9 cellular contexts compared by ENCODE assay signal in genomic region chrX:109830704-109831206, GRCh38.
DNase-seq lines count a peak whose midpoint lies in the region; ATAC-seq and TF ChIP-seq lines count a peak whose summit lies in the region.
"Had no signal": no experiment of that assay in that cellular context is flagged by ENCODE, and none has a peak within 500 bp of the region (broad histone marks: within the 10 kb centered on the region; RNA-seq: fewer than 3 reads in every experiment).

No MANE protein-coding gene starts in this region.

- no peaks in the 10 kb centered on the region for H3K4me1 ChIP-seq in esophagus muscularis mucosa

- H3K36me3 Mint-ChIP-seq in osteocyte (ENCODE audit: unreplicated experiment) = no peaks in the 10 kb centered on the region

- no peaks in the 10 kb centered on the region for H3K9me3 Mint-ChIP-seq in osteocyte (ENCODE audit: unreplicated experiment)

- no peak overlapping the region for H3K4me3 Mint-ChIP-seq in osteocyte (ENCODE audit: unreplicated experiment)

- peak; percentile 51 for ATAC-seq in GM21526 (IDR thresholded peaks at IDR 0.05; ENCODE audit: low FRiP score, unreplicated experiment)
- peak; percentile 60 for ATAC-seq in HG03558 (IDR thresholded peaks at IDR 0.05; ENCODE audit: extremely low read depth, unreplicated experiment)

- 69% methylated on average over 3 of the region's 3 CpGs for WGBS in esophagus muscularis mucosa

- H3K4me3 ChIP-seq in fibroblast of villous mesenchyme (ENCODE audit: low read depth, low read length) (no peak overlapping the region), esophagus muscularis mucosa (no peak overlapping the region)

- intact Hi-C loops in esophagus muscularis mucosa (cut with DNase I) = no loop called here

- H3K27me3 Mint-ChIP-seq in osteocyte (ENCODE audit: unreplicated experiment) = peaks cover 2% of the 10 kb centered on the region

- H3K27me3 ChIP-seq in esophagus muscularis mucosa = no peaks in the 10 kb centered on the region

- TF ChIP-seq POLR2A in esophagus muscularis mucosa (IDR thresholded peaks at IDR 0.05; ENCODE audit: low read depth) = no peak

- H3K27ac Mint-ChIP-seq in osteocyte (ENCODE audit: unreplicated experiment) = no peak overlapping the region

- DNase-seq in EH (ENCODE audit: low read depth) = peak; percentile 58
- peak; percentile 90 for DNase-seq in fibroblast of villous mesenchyme (ENCODE audit: low read depth)
- DNase-seq in Kasumi-1 (lab: John Stamatoyannopoulos, UW) = no peak
- no peak for DNase-seq in osteocyte (ENCODE audit: extremely low spot score, unreplicated experiment)
- no peak for DNase-seq in esophagus muscularis mucosa (ENCODE audit: extremely low spot score)
- no peak for DNase-seq in NCI-H1417 (lab: John Stamatoyannopoulos, UW)
- DNase-seq: NCI-H146 had no signal

- no peak overlapping the region for H3K27ac ChIP-seq in esophagus muscularis mucosa (replicated peaks in 1 of 4)

- no peaks in the 10 kb centered on the region for H3K9me3 ChIP-seq in esophagus muscularis mucosa

- no peaks in the 10 kb centered on the region for H3K36me3 ChIP-seq in esophagus muscularis mucosa

- TF ChIP-seq CTCF in fibroblast of villous mesenchyme (IDR thresholded peaks at IDR 0.05; ENCODE audit: insufficient read depth, low read depth, low read length) = no peak
- TF ChIP-seq CTCF in osteocyte (IDR thresholded peaks at IDR 0.05) = no peak
- TF ChIP-seq CTCF in esophagus muscularis mucosa (IDR thresholded peaks at IDR 0.05) = no peak

- no peak for TF ChIP-seq EP300 in esophagus muscularis mucosa (IDR thresholded peaks at IDR 0.05)

- peaks cover 23% of the 10 kb centered on the region for H3K4me1 Mint-ChIP-seq in osteocyte (ENCODE audit: unreplicated experiment)

Comparison
In these comparisons a context has a peak if more than half of its experiments do, and no peak if none do; other contexts are left out.
1. DNase-seq: peak in EH (single experiment) and fibroblast of villous mesenchyme (single experiment); none in Kasumi-1 (0 of 2), osteocyte (single experiment), esophagus muscularis mucosa (single experiment) and NCI-H1417 (0 of 3).